In the genomic region with DNA sequence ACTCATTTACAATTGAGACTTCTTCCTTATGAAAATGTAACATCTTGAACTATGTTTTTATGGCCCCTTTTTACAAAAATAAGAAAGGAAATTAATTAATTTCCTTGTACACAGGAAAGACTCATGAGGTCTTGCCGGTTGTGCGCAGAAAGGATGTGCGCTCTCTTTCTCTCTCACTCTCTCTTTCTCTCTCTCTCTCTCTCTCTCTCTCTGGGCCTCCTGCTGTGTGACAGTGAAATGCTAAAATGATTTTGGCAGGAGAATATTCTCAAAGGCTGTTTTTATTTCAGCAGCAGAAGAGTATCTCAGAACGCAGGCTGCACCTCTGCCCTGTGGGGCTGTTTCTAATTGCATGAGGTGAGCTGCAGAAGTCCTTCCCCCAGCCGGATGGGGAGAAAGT, we compare ENCODE assay signal across 15 cellular contexts.
A peak's percentile ranks its signal among the peaks of the same experiment; 100 is the strongest.
DNase-seq lines count a peak whose midpoint lies in the region; ATAC-seq, FAIRE-seq and TF ChIP-seq lines count a peak whose summit lies in the region.
"Had no signal": no experiment of that assay in that cellular context is flagged by ENCODE, and none has a peak within 500 bp of the region (broad histone marks: within the 10 kb centered on the region; RNA-seq: fewer than 3 reads in every experiment).

No MANE protein-coding gene starts in this region.

- ATAC-seq in T-helper 17 cell (no peak), HG02938 (IDR thresholded peaks at IDR 0.05; ENCODE audit: unreplicated experiment) (no peak)
- ATAC-seq: PC-3 had no signal

- H3K4me1 Mint-ChIP-seq in T-helper 17 cell = no peaks in the 10 kb centered on the region

- H3K4me1 ChIP-seq in HUES48 (ENCODE audit: control insufficient read depth, insufficient read depth, low read length) (peaks cover 20% of the 10 kb centered on the region), iPS-20b (ENCODE audit: insufficient read depth, low read length) (peaks cover 8% of the 10 kb centered on the region; the same call in 1 of the 2 replicates)

- H3K9ac ChIP-seq in HUES48 (ENCODE audit: low read depth, low read length) (no peak overlapping the region), iPS-20b (ENCODE audit: low read depth, low read length) (no peak overlapping the region)

- peak; percentile 37 for DNase-seq in ELF-1 (ENCODE audit: low read depth, low spot score)
- no peak for DNase-seq in T-helper 17 cell
- no peak for DNase-seq in D721Med (ENCODE audit: insufficient read length, low spot score)
- no peak for DNase-seq in GM10266 (ENCODE audit: extremely low spot score)
- DNase-seq in H7 = no peak
- DNase-seq: NCI-H1105, NCI-H2029 had no signal

- H3K36me3 Mint-ChIP-seq in T-helper 17 cell (ENCODE audit: low read depth) = no peaks in the 10 kb centered on the region

- H3K4me3 Mint-ChIP-seq in T-helper 17 cell = no peak overlapping the region

- H3K27ac Mint-ChIP-seq in T-helper 17 cell = peak overlapping the region; percentile 69

- FAIRE-seq in D721Med (lab: Jason Lieb, UNC) = no peak
- FAIRE-seq: A204.1, HepG2 had no signal

- H3K36me3 ChIP-seq in HUES48 (ENCODE audit: control insufficient read depth, insufficient read depth, low read length) (no peaks in the 10 kb centered on the region), iPS-20b (ENCODE audit: insufficient read depth, low read depth, low read length) (no peaks in the 10 kb centered on the region), H7 (replicated peaks; ENCODE audit: control insufficient read depth, insufficient read depth, low read length) (no peaks in the 10 kb centered on the region)

- TF ChIP-seq CTCF in D721Med (IDR thresholded peaks at IDR 0.05; ENCODE audit: insufficient read depth, missing control alignments) (no peak), GM10266 (IDR thresholded peaks at IDR 0.05; ENCODE audit: control insufficient read depth, insufficient read depth, low read depth, missing control alignments) (no peak)

- H3K27ac ChIP-seq in HUES48 (ENCODE audit: low read depth, low read length) (no peak overlapping the region), iPS-20b (ENCODE audit: low read length) (no peak overlapping the region)
- H3K27ac ChIP-seq: C4-2B had no signal

- no peaks in the 10 kb centered on the region for H3K27me3 ChIP-seq in HUES48 (ENCODE audit: control insufficient read depth, insufficient read depth, low read length)
- no peaks in the 10 kb centered on the region for H3K27me3 ChIP-seq in iPS-20b (ENCODE audit: insufficient read depth, low read length)
- no peaks in the 10 kb centered on the region for H3K27me3 ChIP-seq in H7 (ENCODE audit: control insufficient read depth, insufficient read depth, low read length)

- H3K4me3 ChIP-seq in HUES48 (ENCODE audit: low read depth, low read length) (peak overlapping the region; percentile 16; the same call in 1 of the 2 replicates), iPS-20b (ENCODE audit: low read length) (peak overlapping the region; percentile 33; the same call in 1 of the 2 replicates), H7 (ENCODE audit: insufficient read depth, low read depth, low read length) (no peak overlapping the region; the same call in 1 of the 2 replicates)
- H3K4me3 ChIP-seq: K562 had no signal

- H3K9me3 ChIP-seq in HUES48 (ENCODE audit: control insufficient read depth, insufficient read depth, low read length) (no peaks in the 10 kb centered on the region), T-helper 17 cell (ENCODE audit: control insufficient read depth, low read length, poor library complexity, severe bottlenecking) (no peaks in the 10 kb centered on the region), iPS-20b (ENCODE audit: insufficient read depth, low read depth, low read length) (no peaks in the 10 kb centered on the region)

- no peaks in the 10 kb centered on the region for H3K27me3 Mint-ChIP-seq in T-helper 17 cell
